22 cellular contexts compared by ENCODE assay signal in genomic region chr9:18720691-18721090, GRCh38.
DNase-seq lines count a peak whose midpoint lies in the region; ATAC-seq, FAIRE-seq and TF ChIP-seq lines count a peak whose summit lies in the region.
"Had no signal": no experiment of that assay in that cellular context is flagged by ENCODE, and none has a peak within 500 bp of the region (broad histone marks: within the 10 kb centered on the region; RNA-seq: fewer than 3 reads in every experiment).

No MANE protein-coding gene starts in this region.

- H3K4me3 Mint-ChIP-seq in astrocyte (ENCODE audit: unreplicated experiment) = no peak overlapping the region
- H3K4me3 Mint-ChIP-seq: activated CD8-positive, alpha-beta T cell treated with anti-CD3 and anti-CD28 coated beads, Interleukin-2, amount 10 ng/mL, durations not matched to agents 7 days and 5 days; B cell; H9; neural crest cell; stimulated activated naive CD8-positive, alpha-beta T cell treated with anti-CD3 and anti-CD28 coated beads, Interleukin-15, amount 100 ng/mL, for 72 hours had no signal

- H3K4me1 Mint-ChIP-seq in astrocyte (ENCODE audit: low read depth, unreplicated experiment) = no peaks in the 10 kb centered on the region
- H3K4me1 Mint-ChIP-seq: B cell; H9; neural crest cell; stimulated activated naive CD8-positive, alpha-beta T cell treated with anti-CD3 and anti-CD28 coated beads, Interleukin-15, amount 100 ng/mL, for 72 hours had no signal

- no peak overlapping the region for H3K4me3 ChIP-seq in SK-N-SH (ENCODE audit: low read depth in 2 of 2, low read length in 1 of 2)
- no peak overlapping the region for H3K4me3 ChIP-seq in astrocyte (ENCODE audit: insufficient read depth, low read depth, low read length)
- H3K4me3 ChIP-seq in aorta (ENCODE audit: low read length in 2 of 2) = no peak overlapping the region
- H3K4me3 ChIP-seq: esophagus squamous epithelium, lung had no signal

- peaks cover 16% of the 10 kb centered on the region for H3F3A ChIP-seq in SK-N-SH (replicated peaks; ENCODE audit: insufficient read depth)

- H3K9me3 ChIP-seq in SK-N-SH (no peaks in the 10 kb centered on the region), astrocyte (ENCODE audit: insufficient read depth, low read depth, low read length) (no peaks in the 10 kb centered on the region), aorta (ENCODE audit: control insufficient read depth, low read length) (no peaks in the 10 kb centered on the region)
- H3K9me3 ChIP-seq: esophagus squamous epithelium had no signal

- no peaks in the 10 kb centered on the region for H3K27me3 Mint-ChIP-seq in astrocyte (ENCODE audit: low read depth, unreplicated experiment)
- H3K27me3 Mint-ChIP-seq: B cell had no signal

- H3K79me2 ChIP-seq in SK-N-SH (ENCODE audit: insufficient read depth) (no peaks in the 10 kb centered on the region; the same call in 1 of the 2 replicates), astrocyte (ENCODE audit: insufficient read depth, low read length) (no peaks in the 10 kb centered on the region)

- ATAC-seq in SK-N-SH treated with all-trans-retinoic acid at 6 μM for 48 hours = peak; percentile 34
- no peak for ATAC-seq in aorta (ENCODE audit: low FRiP score)
- no peak for ATAC-seq in GM18520 (IDR thresholded peaks at IDR 0.05; ENCODE audit: unreplicated experiment)
- no peak for ATAC-seq in activated naive CD4-positive, alpha-beta T cell treated with anti-CD3 and anti-CD28 coated beads, Interleukin-2, amount 50 U/mL, for 72 hours
- ATAC-seq: activated CD8-positive, alpha-beta T cell treated with anti-CD3 and anti-CD28 coated beads, Interleukin-2, amount 10 ng/mL, durations not matched to agents 7 days and 5 days had no signal

- H3K4me2 ChIP-seq in SK-N-SH (no peak overlapping the region), astrocyte (ENCODE audit: low read length) (no peak overlapping the region)

- intact Hi-C loops in aorta (cut with DNase I) = no loop called here

- no peak overlapping the region for H3K27ac Mint-ChIP-seq in astrocyte (ENCODE audit: unreplicated experiment)
- H3K27ac Mint-ChIP-seq in activated naive CD4-positive, alpha-beta T cell treated with anti-CD3 and anti-CD28 coated beads, Interleukin-2, amount 50 U/mL, for 72 hours = no peak overlapping the region
- H3K27ac Mint-ChIP-seq: activated CD8-positive, alpha-beta T cell treated with anti-CD3 and anti-CD28 coated beads, Interleukin-2, amount 10 ng/mL, durations not matched to agents 7 days and 5 days; B cell; H9; stimulated activated naive CD8-positive, alpha-beta T cell treated with anti-CD3 and anti-CD28 coated beads, Interleukin-15, amount 100 ng/mL, for 72 hours had no signal

- CTCF ChIA-PET in SK-N-SH (lab: Yijun Ruan, JAX) = no interaction called here

- 77% methylated on average over 5 of the region's 5 CpGs for WGBS in SK-N-SH (ENCODE audit: low lambda C conversion rate)
- WGBS in aorta, 2 donors = 53 to 63% methylated on average over 5 of the region's 5 CpGs

- TF ChIP-seq CTCF in SK-N-SH (IDR thresholded peaks at IDR 0.05) (no peak), astrocyte (IDR thresholded peaks at IDR 0.05; ENCODE audit: insufficient read depth, low read depth, low read length) (no peak)

- DNase-seq in SK-N-SH (no peak), astrocyte (ENCODE audit: low read depth) (peak; percentile 48), kidney glomerular epithelial cell (lab: John Stamatoyannopoulos, UW) (peak; percentile 60), retina (no peak), aorta (no peak)
- no peak for DNase-seq in activated naive CD4-positive, alpha-beta T cell treated with anti-CD3 and anti-CD28 coated beads, Interleukin-2, amount 50 U/mL, for 72 hours (ENCODE audit: low spot score in 2 of 2)
- DNase-seq: activated CD8-positive, alpha-beta T cell treated with anti-CD3 and anti-CD28 coated beads, Interleukin-2, amount 10 ng/mL, durations not matched to agents 7 days and 5 days; activated gamma-delta T cell treated with Interleukin-2 at 50 U/mL for 16 hours; activated T-cell treated with anti-CD3 and anti-CD28 coated beads, Interleukin-2, amount 50 U/mL, for 1 hour; esophagus squamous epithelium; glutamatergic neuron; H9; NCI-H1105; NCI-H2029; stimulated activated naive CD8-positive, alpha-beta T cell treated with anti-CD3 and anti-CD28 coated beads, Interleukin-15, amount 100 ng/mL, for 72 hours; trophoblast cell had no signal

- no peaks in the 10 kb centered on the region for H3K27me3 ChIP-seq in SK-N-SH (ENCODE audit: insufficient read depth)
- no peaks in the 10 kb centered on the region for H3K27me3 ChIP-seq in astrocyte (ENCODE audit: insufficient read depth, low read length)
- H3K27me3 ChIP-seq in aorta (ENCODE audit: control insufficient read depth in 1 of 2, insufficient read depth in 2 of 2, low read length in 1 of 2) = no peaks in the 10 kb centered on the region
- H3K27me3 ChIP-seq: esophagus squamous epithelium had no signal

- no peak for FAIRE-seq in astrocyte (lab: Jason Lieb, UNC)

- no peaks in the 10 kb centered on the region for H3K9me2 ChIP-seq in SK-N-SH

- H3K36me3 Mint-ChIP-seq in astrocyte (ENCODE audit: low read depth, unreplicated experiment) = no peaks in the 10 kb centered on the region
- no peaks in the 10 kb centered on the region for H3K36me3 Mint-ChIP-seq in activated naive CD4-positive, alpha-beta T cell treated with anti-CD3 and anti-CD28 coated beads, Interleukin-2, amount 50 U/mL, for 72 hours

- no peaks in the 10 kb centered on the region for H3K9me3 Mint-ChIP-seq in astrocyte (ENCODE audit: unreplicated experiment)
- no peaks in the 10 kb centered on the region for H3K9me3 Mint-ChIP-seq in activated naive CD4-positive, alpha-beta T cell treated with anti-CD3 and anti-CD28 coated beads, Interleukin-2, amount 50 U/mL, for 72 hours
- H3K9me3 Mint-ChIP-seq: H9; neural crest cell; stimulated activated naive CD8-positive, alpha-beta T cell treated with anti-CD3 and anti-CD28 coated beads, Interleukin-15, amount 100 ng/mL, for 72 hours had no signal

- H3K4me1 ChIP-seq in SK-N-SH (ENCODE audit: control insufficient read depth in 1 of 2, insufficient read depth in 2 of 2, low read depth in 1 of 2, low read length in 1 of 2) (peaks cover 0 to 10% of the 10 kb centered on the region in 2 experiments; a peak in 1 of 4 replicates), astrocyte (ENCODE audit: insufficient read depth, low read length) (no peaks in the 10 kb centered on the region), aorta (ENCODE audit: control insufficient read depth in 1 of 2, insufficient read depth in 2 of 2, low read length in 2 of 2) (no peaks in the 10 kb centered on the region)
- H3K4me1 ChIP-seq: esophagus squamous epithelium had no signal

- H4K20me1 ChIP-seq in SK-N-SH (ENCODE audit: insufficient read depth) (no peaks in the 10 kb centered on the region), astrocyte (ENCODE audit: insufficient read depth, low read length) (no peaks in the 10 kb centered on the region)

- POLR2A ChIA-PET in SK-N-SH (lab: Yijun Ruan, JAX) = no interaction called here

- H3K27ac ChIP-seq in SK-N-SH (ENCODE audit: low read depth in 2 of 2, low read length in 1 of 2) = peak overlapping the region in 1 of 2 experiments; percentile 0; a peak in 1 of 4 replicates
- no peak overlapping the region for H3K27ac ChIP-seq in astrocyte (ENCODE audit: low read depth, low read length)
- no peak overlapping the region for H3K27ac ChIP-seq in aorta (ENCODE audit: low read depth in 1 of 2, low read length in 2 of 2)
- H3K27ac ChIP-seq: 22Rv1, esophagus squamous epithelium had no signal

- TF ChIP-seq RAD21 in SK-N-SH (IDR thresholded peaks at IDR 0.05; ENCODE audit: low read length) = no peak

- no peak overlapping the region for H2AFZ ChIP-seq in SK-N-SH (ENCODE audit: low read depth)
- no peak overlapping the region for H2AFZ ChIP-seq in astrocyte (ENCODE audit: low read depth, low read length)

- H3K9ac ChIP-seq in SK-N-SH (no peak overlapping the region), astrocyte (ENCODE audit: low read length) (no peak overlapping the region)

- TF ChIP-seq EP300 in SK-N-SH (IDR thresholded peaks at IDR 0.05; ENCODE audit: borderline replicate concordance in 1 of 2, low read depth in 1 of 2, low read length in 1 of 2) = no peak

- H3K36me3 ChIP-seq in SK-N-SH (replicated peaks in 1 of 2; ENCODE audit: control insufficient read depth in 1 of 2, insufficient read depth in 2 of 2, low read length in 1 of 2) (peaks cover 3 to 64% of the 10 kb centered on the region in 2 experiments), astrocyte (ENCODE audit: insufficient read depth, low read length) (peaks cover 31% of the 10 kb centered on the region), aorta (ENCODE audit: control insufficient read depth in 1 of 2, insufficient read depth in 2 of 2, low read length in 1 of 2) (no peaks in the 10 kb centered on the region)
- H3K36me3 ChIP-seq: esophagus squamous epithelium had no signal

TF ChIP-seq in SK-N-SH treated with all-trans-retinoic acid at 6 μM for 48 hours, 23 proteins besides CTCF, POLR2A, EP300 and RAD21 (continues in another document):
- TF ChIP-seq PPARA (CRISPR knock-in tag; IDR thresholded peaks at IDR 0.05; ENCODE audit: borderline replicate concordance) (no peak), CSDC2 (CRISPR knock-in tag; IDR thresholded peaks at IDR 0.05) (no peak), CREB5 (CRISPR knock-in tag; IDR thresholded peaks at IDR 0.05; ENCODE audit: low read depth) (no peak)

TF ChIP-seq in SK-N-SH, 30 proteins besides CTCF, POLR2A, EP300 and RAD21 (continues in another document):
- no peak for TF ChIP-seq PBX3 (IDR thresholded peaks at IDR 0.05)
- TF ChIP-seq CHD2 (IDR thresholded peaks at IDR 0.05; ENCODE audit: low read length, partially characterized antibody) = no peak
- TF ChIP-seq POLR2AphosphoS5 (IDR thresholded peaks at IDR 0.05; ENCODE audit: low read depth, low read length) = no peak
- no peak for TF ChIP-seq RCOR1 (IDR thresholded peaks at IDR 0.05; ENCODE audit: low read length)
- no peak for TF ChIP-seq RFX5 (IDR thresholded peaks at IDR 0.05; ENCODE audit: low read length)
- TF ChIP-seq FOXJ3 (CRISPR knock-in tag; IDR thresholded peaks at IDR 0.05) = no peak
- no peak for TF ChIP-seq MXI1 (IDR thresholded peaks at IDR 0.05; ENCODE audit: low read depth, low read length)
- no peak for TF ChIP-seq SMC3 (IDR thresholded peaks at IDR 0.05; ENCODE audit: low read depth, low read length)
- TF ChIP-seq YY1 (IDR thresholded peaks at IDR 0.05; ENCODE audit: low read depth) = no peak
- TF ChIP-seq FOSL2 (IDR thresholded peaks at IDR 0.05; ENCODE audit: borderline replicate concordance, low read depth) = no peak; the same call in 1 of the 2 replicates

Comparison
In these comparisons a context has a peak if more than half of its experiments do, and no peak if none do; other contexts are left out.
1. DNase-seq: peak in astrocyte (single experiment) and kidney glomerular epithelial cell (single experiment); none in SK-N-SH (single experiment), retina (single experiment), aorta (0 of 2) and activated naive CD4-positive, alpha-beta T cell treated with anti-CD3 and anti-CD28 coated beads, Interleukin-2, amount 50 U/mL, for 72 hours (0 of 2).